ENCODE assay signal across 9 cellular contexts in the genomic region with DNA sequence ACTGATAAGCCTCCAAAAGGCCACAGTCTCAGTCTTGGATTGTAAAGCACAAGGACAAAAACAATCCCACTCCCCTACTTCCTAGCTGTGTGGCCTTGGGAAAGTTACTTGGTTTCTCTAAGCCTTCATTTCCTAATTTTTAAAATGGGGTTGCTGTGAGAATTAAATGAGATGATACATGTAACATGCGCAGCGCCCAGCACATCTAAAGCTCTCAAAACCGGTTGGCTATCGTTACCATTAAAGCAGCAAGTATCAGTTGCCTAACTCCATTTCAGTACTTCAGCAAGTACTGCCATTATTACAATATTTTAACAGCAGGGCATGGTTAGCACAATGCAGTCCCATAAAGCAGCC. TPM values are rescaled to one million over a fixed set of nuclear protein-coding genes. Genes with fewer than 3 reads are reported as not detected.
A peak's percentile ranks its signal among the peaks of the same experiment; 100 is the strongest.
DNase-seq lines count a peak whose midpoint lies in the region; ATAC-seq and TF ChIP-seq lines count a peak whose summit lies in the region.
"Had no signal": no experiment of that assay in that cellular context is flagged by ENCODE, and none has a peak within 500 bp of the region (broad histone marks: within the 10 kb centered on the region; RNA-seq: fewer than 3 reads in every experiment).

No MANE protein-coding gene starts in this region.

- H4K20me1 ChIP-seq in PC-9 (ENCODE audit: insufficient read depth) (no peaks in the 10 kb centered on the region), osteoblast (ENCODE audit: insufficient read depth, low read length) (no peaks in the 10 kb centered on the region), OCI-LY7 (ENCODE audit: insufficient read depth, low read length) (no peaks in the 10 kb centered on the region)

- 0 out of 2 replicates have a peak, but pooled peaks cover 4% of the 10 kb centered on the region for H3K79me2 ChIP-seq in PC-9 (ENCODE audit: low read depth)
- H3K79me2 ChIP-seq in osteoblast (ENCODE audit: insufficient read depth, low read length): no peaks in the 10 kb centered on the region
- H3K79me2 ChIP-seq in OCI-LY7 (ENCODE audit: insufficient read depth, low read depth, low read length): no peaks in the 10 kb centered on the region

- H3K27me3 Mint-ChIP-seq in CD8-positive, alpha-beta T cell (ENCODE audit: low read depth): peaks cover 23% of the 10 kb centered on the region
- peaks cover 70% of the 10 kb centered on the region for H3K27me3 Mint-ChIP-seq in activated CD4-positive, alpha-beta memory T cell treated with anti-CD3 and anti-CD28 coated beads, Interleukin-2, amount 10 ng/mL, durations not matched to agents 7 days and 5 days

- peak overlapping the region; percentile 53 for H3K4me3 ChIP-seq in CD8-positive, alpha-beta T cell (ENCODE audit: low read depth, low read length)
- H3K4me3 ChIP-seq in PC-9 (peak overlapping the region; percentile 76), endocrine pancreas (ENCODE audit: control insufficient read depth, insufficient read depth, low read length) (peak overlapping the region; percentile 82), osteoblast (ENCODE audit: insufficient read depth, low read length) (peak overlapping the region; percentile 72), OCI-LY7 (ENCODE audit: low read depth, low read length, poor library complexity, severe bottlenecking) (no peak overlapping the region)

- ATAC-seq in CD8-positive, alpha-beta T cell: no peak
- no peak for ATAC-seq in GM18861 (IDR thresholded peaks at IDR 0.05; ENCODE audit: unreplicated experiment)

- TF ChIP-seq CTCF in CD8-positive, alpha-beta T cell (IDR thresholded peaks at IDR 0.05): no peak
- TF ChIP-seq CTCF in PC-9 (conservative IDR thresholded peaks at IDR 0.05) (no peak), osteoblast (IDR thresholded peaks at IDR 0.05; ENCODE audit: extremely low read depth, low read depth, low read length) (no peak), OCI-LY7 (conservative IDR thresholded peaks at IDR 0.05; ENCODE audit: low read length) (no peak)

- H3F3A ChIP-seq in PC-9 (ENCODE audit: insufficient read depth, low read depth): peaks cover 10% of the 10 kb centered on the region; the same call in 1 of the 2 replicates

- peaks cover 28% of the 10 kb centered on the region for H3K4me1 ChIP-seq in CD8-positive, alpha-beta T cell (ENCODE audit: insufficient read depth, low read length)
- H3K4me1 ChIP-seq in PC-9 (replicated peaks; ENCODE audit: insufficient read depth) (0 out of 2 replicates have a peak, but pooled peaks cover 12% of the 10 kb centered on the region), endocrine pancreas (ENCODE audit: control insufficient read depth, insufficient read depth, low read length) (peaks cover 18% of the 10 kb centered on the region), osteoblast (ENCODE audit: insufficient read depth, low read length) (peaks cover 3% of the 10 kb centered on the region), OCI-LY7 (ENCODE audit: insufficient read depth, low read length, poor library complexity, severe bottlenecking) (no peaks in the 10 kb centered on the region)

- H3K9me2 ChIP-seq in PC-9 (ENCODE audit: insufficient read depth) (no peaks in the 10 kb centered on the region), OCI-LY7 (ENCODE audit: insufficient read depth, low read length) (no peaks in the 10 kb centered on the region)

- BruUV-seq in PC-9 (replicated peaks; lab: Mats Ljungman, UMichigan) (TSS peak; percentile 35), OCI-LY7 (replicated peaks; lab: Mats Ljungman, UMichigan) (no TSS peak)

- H3K36me3 Mint-ChIP-seq in CD8-positive, alpha-beta T cell: no peaks in the 10 kb centered on the region
- H3K36me3 Mint-ChIP-seq in activated CD4-positive, alpha-beta memory T cell treated with anti-CD3 and anti-CD28 coated beads, Interleukin-2, amount 10 ng/mL, durations not matched to agents 7 days and 5 days (ENCODE audit: low read depth): no peaks in the 10 kb centered on the region

- no peaks in the 10 kb centered on the region for H3K9me3 ChIP-seq in CD8-positive, alpha-beta T cell (ENCODE audit: low read length)
- H3K9me3 ChIP-seq in PC-9 (ENCODE audit: insufficient read depth, low read depth) (no peaks in the 10 kb centered on the region), endocrine pancreas (ENCODE audit: control insufficient read depth, low read length) (no peaks in the 10 kb centered on the region), osteoblast (ENCODE audit: low read depth, low read length) (no peaks in the 10 kb centered on the region), OCI-LY7 (ENCODE audit: low read length) (no peaks in the 10 kb centered on the region)

- peak overlapping the region; percentile 83 for H3K27ac Mint-ChIP-seq in CD8-positive, alpha-beta T cell
- no peak overlapping the region for H3K27ac Mint-ChIP-seq in activated CD4-positive, alpha-beta memory T cell treated with anti-CD3 and anti-CD28 coated beads, Interleukin-2, amount 10 ng/mL, durations not matched to agents 7 days and 5 days
- H3K27ac Mint-ChIP-seq: activated naive CD4-positive, alpha-beta T cell treated with anti-CD3 and anti-CD28 coated beads, Interleukin-2, amount 50 U/mL, for 72 hours had no signal

- no peak overlapping the region for H3K9ac ChIP-seq in endocrine pancreas (ENCODE audit: control insufficient read depth, insufficient read depth, low read length)

- CTCF ChIA-PET in CD8-positive, alpha-beta T cell (lab: Charles Lee): interaction anchor here (1.1 to 5.7 kb wide), 7 partner anchors 14 to 273 kb away, joined by 3 to 77 read pairs (median 14); no protein-coding TSS in a partner anchor
- CTCF ChIA-PET in PC-9 (lab: Charles Lee) (interaction anchor here (0.6 kb wide), 2 partner anchors 197 to 817 kb away, joined by 3 to 6 read pairs; no protein-coding TSS in a partner anchor), OCI-LY7 (lab: Charles Lee; ENCODE audit: unreplicated experiment) (no interaction called here)
- CTCF ChIA-PET in activated CD4-positive, alpha-beta memory T cell treated with anti-CD3 and anti-CD28 coated beads, Interleukin-2, amount 10 ng/mL, durations not matched to agents 7 days and 5 days (lab: Charles Lee): interaction anchor here (1.0 to 3.3 kb wide), 2 partner anchors 42 to 123 kb away, joined by 3 to 27 read pairs; no protein-coding TSS in a partner anchor

- intact Hi-C loops in CD8-positive, alpha-beta T cell (cut with DNase I, micrococcal nuclease): no loop called here
- intact Hi-C loops in PC-9 (cut with micrococcal nuclease; ENCODE audit: unreplicated experiment) (no loop called here), OCI-LY7 (cut with micrococcal nuclease; ENCODE audit: unreplicated experiment) (no loop called here)

- POLR2A ChIA-PET in CD8-positive, alpha-beta T cell (lab: Charles Lee): interaction anchor here (0.8 to 1.5 kb wide), 3 partner anchors 40 to 116 kb away, joined by 3 to 4 read pairs (median 4); a partner anchor contains a TSS
- POLR2A ChIA-PET in PC-9 (lab: Charles Lee; ENCODE audit: unreplicated experiment) (interaction anchor here (0.6 to 0.7 kb wide), 4 partner anchors 38 to 1273 kb away, joined by 3 to 5 read pairs (median 4); no protein-coding TSS in a partner anchor), OCI-LY7 (lab: Charles Lee) (interaction anchor here (0.8 kb wide), 1 partner anchor 12 kb away, joined by 3 read pairs; no protein-coding TSS in a partner anchor)
- POLR2A ChIA-PET in activated CD4-positive, alpha-beta memory T cell treated with anti-CD3 and anti-CD28 coated beads, Interleukin-2, amount 10 ng/mL, durations not matched to agents 7 days and 5 days (lab: Charles Lee): no interaction called here

- no peaks in the 10 kb centered on the region for H3K9me3 Mint-ChIP-seq in CD8-positive, alpha-beta T cell
- no peaks in the 10 kb centered on the region for H3K9me3 Mint-ChIP-seq in activated CD4-positive, alpha-beta memory T cell treated with anti-CD3 and anti-CD28 coated beads, Interleukin-2, amount 10 ng/mL, durations not matched to agents 7 days and 5 days
- H3K9me3 Mint-ChIP-seq: activated naive CD4-positive, alpha-beta T cell treated with anti-CD3 and anti-CD28 coated beads, Interleukin-2, amount 50 U/mL, for 72 hours had no signal

- H3K4me3 Mint-ChIP-seq in CD8-positive, alpha-beta T cell: peak overlapping the region; percentile 94
- H3K4me3 Mint-ChIP-seq in activated CD4-positive, alpha-beta memory T cell treated with anti-CD3 and anti-CD28 coated beads, Interleukin-2, amount 10 ng/mL, durations not matched to agents 7 days and 5 days: no peak overlapping the region

- H3K27me3 ChIP-seq in CD8-positive, alpha-beta T cell (ENCODE audit: insufficient read depth, low read length): no peaks in the 10 kb centered on the region
- H3K27me3 ChIP-seq in PC-9 (ENCODE audit: insufficient read depth, low read depth) (no peaks in the 10 kb centered on the region), endocrine pancreas (ENCODE audit: control insufficient read depth, insufficient read depth, low read length) (no peaks in the 10 kb centered on the region), osteoblast (ENCODE audit: insufficient read depth, low read length) (peaks cover 40% of the 10 kb centered on the region)

- H3K27ac ChIP-seq in CD8-positive, alpha-beta T cell (ENCODE audit: low read depth, low read length): no peak overlapping the region
- H3K27ac ChIP-seq in PC-9 (no peak overlapping the region), osteoblast (ENCODE audit: low read depth, low read length) (no peak overlapping the region), OCI-LY7 (ENCODE audit: low read depth, low read length, poor library complexity, severe bottlenecking) (no peak overlapping the region)

- H2AFZ ChIP-seq in PC-9 (peak overlapping the region; percentile 93), osteoblast (ENCODE audit: low read length) (peak overlapping the region; percentile 86), OCI-LY7 (ENCODE audit: low read length) (no peak overlapping the region)

- H3K36me3 ChIP-seq in CD8-positive, alpha-beta T cell (ENCODE audit: insufficient read depth, low read length): no peaks in the 10 kb centered on the region
- H3K36me3 ChIP-seq in PC-9 (ENCODE audit: low read depth) (no peaks in the 10 kb centered on the region), endocrine pancreas (ENCODE audit: control insufficient read depth, insufficient read depth, low read length) (no peaks in the 10 kb centered on the region), osteoblast (ENCODE audit: insufficient read depth, low read length) (no peaks in the 10 kb centered on the region), OCI-LY7 (ENCODE audit: insufficient read depth, low read length) (no peaks in the 10 kb centered on the region)

- DNase-seq in CD8-positive, alpha-beta T cell: no peak
- DNase-seq in PC-9 (no peak), osteoblast (ENCODE audit: insufficient read length, low spot score, missing footprints) (no peak), OCI-LY7 (ENCODE audit: low spot score) (no peak), COR-L47 (lab: John Stamatoyannopoulos, UW) (no peak)
- DNase-seq in activated CD4-positive, alpha-beta memory T cell treated with anti-CD3 and anti-CD28 coated beads, Interleukin-2, amount 10 ng/mL, durations not matched to agents 7 days and 5 days: no peak

- H3K4me2 ChIP-seq in PC-9 (peak overlapping the region; percentile 81), osteoblast (ENCODE audit: insufficient read depth, low read length) (peak overlapping the region; percentile 71), OCI-LY7 (ENCODE audit: low read length) (no peak overlapping the region)

- H3K4me1 Mint-ChIP-seq in CD8-positive, alpha-beta T cell (ENCODE audit: low read depth): peaks cover 42% of the 10 kb centered on the region
- peaks cover 10% of the 10 kb centered on the region for H3K4me1 Mint-ChIP-seq in activated CD4-positive, alpha-beta memory T cell treated with anti-CD3 and anti-CD28 coated beads, Interleukin-2, amount 10 ng/mL, durations not matched to agents 7 days and 5 days

RNA-seq across cellular contexts. Expression of a gene that starts 1.9 kb away (rescaled TPM):
- total RNA-seq in CD8-positive, alpha-beta T cell: 10 to 100 TPM; 13.2 to 14.8 TPM
- total RNA-seq in PC-9 (2021): 40.3 and 42.6 TPM in 2 replicates
- total RNA-seq in osteoblast: 0.88 and 2.2 TPM in 2 replicates
- not detected for total RNA-seq in activated CD4-positive, alpha-beta memory T cell treated with anti-CD3 and anti-CD28 coated beads, Interleukin-2, amount 10 ng/mL, durations not matched to agents 7 days and 5 days
- total RNA-seq in OCI-LY7 (2014; rRNA removed; shearing (Covaris generic)): not detected in 2 replicates
- not detected in 2 replicates for total RNA-seq in OCI-LY7 (2022)
